ENCODE assay signal across 17 cellular contexts in genomic region chr7:95491201-95491600, GRCh38. TPM values are rescaled to one million over a fixed set of nuclear protein-coding genes. Genes with fewer than 3 reads are reported as not detected.
A peak's percentile ranks its signal among the peaks of the same experiment; 100 is the strongest.
DNase-seq lines count a peak whose midpoint lies in the region; ATAC-seq and TF ChIP-seq lines count a peak whose summit lies in the region.
"Had no signal": no experiment of that assay in that cellular context is flagged by ENCODE, and none has a peak within 500 bp of the region (broad histone marks: within the 10 kb centered on the region; RNA-seq: fewer than 3 reads in every experiment).

No MANE protein-coding gene starts in this region.

- CTCF ChIA-PET in PC-9 (lab: Charles Lee) = interaction anchor here (0.5 to 2.1 kb wide), 3 partner anchors 14 to 1809 kb away, joined by 3 to 7 read pairs (median 4); no protein-coding TSS in a partner anchor

- H3K4me1 ChIP-seq in PC-9 (replicated peaks; ENCODE audit: insufficient read depth) (peaks cover 28% of the 10 kb centered on the region), trophoblast cell (ENCODE audit: control insufficient read depth in 1 of 2, insufficient read depth in 2 of 2, low read length in 2 of 2) (peaks cover 0 to 10% of the 10 kb centered on the region in 2 experiments), mucosa of descending colon (ENCODE audit: low read depth) (no peaks in the 10 kb centered on the region)
- H3K4me1 ChIP-seq: BE2C had no signal

- intact Hi-C loops in PC-9 (cut with micrococcal nuclease; ENCODE audit: unreplicated experiment) = no loop called here
- intact Hi-C loops in mucosa of descending colon (cut with DNase I, micrococcal nuclease) = no loop called here

- no peaks in the 10 kb centered on the region for H3K36me3 Mint-ChIP-seq in nephron (ENCODE audit: low read depth)
- H3K36me3 Mint-ChIP-seq: CD4-positive, alpha-beta memory T cell; IgD-negative memory B cell had no signal

- no CpG with 5 or more reads among the region's 4 CpGs for WGBS in trophoblast cell (ENCODE audit: extremely low coverage, insufficient coverage, insufficient read length)

- H3K27ac Mint-ChIP-seq in nephron = peak overlapping the region; percentile 40 to 68 (median 59)
- H3K27ac Mint-ChIP-seq: CD4-positive, alpha-beta memory T cell; IgD-negative memory B cell had no signal

- no TSS peak for BruUV-seq in PC-9 (replicated peaks; lab: Mats Ljungman, UMichigan)

- no peaks in the 10 kb centered on the region for H3K9me2 ChIP-seq in PC-9 (ENCODE audit: insufficient read depth)

- no peak overlapping the region for H2BK12ac ChIP-seq in trophoblast cell (ENCODE audit: low read length)

- no peaks in the 10 kb centered on the region for H4K20me1 ChIP-seq in PC-9 (ENCODE audit: insufficient read depth)

- H3K27me3 Mint-ChIP-seq in nephron (ENCODE audit: low read depth) = no peaks in the 10 kb centered on the region

- no peak overlapping the region for H2BK5ac ChIP-seq in trophoblast cell (ENCODE audit: low read depth, low read length, poor library complexity)

- no peak overlapping the region for H4K12ac ChIP-seq in trophoblast cell (ENCODE audit: low read depth, low read length)

- no peak overlapping the region for H3K9ac ChIP-seq in trophoblast cell (ENCODE audit: low read length)
- H3K9ac ChIP-seq: GM23248 had no signal

- no peak overlapping the region for H4K8ac ChIP-seq in trophoblast cell (ENCODE audit: low read depth, low read length)

- H3K4me3 ChIP-seq in PC-9 (no peak overlapping the region), trophoblast cell (ENCODE audit: low read depth, low read length) (no peak overlapping the region), mucosa of descending colon (no peak overlapping the region)
- H3K4me3 ChIP-seq: A549, GM23248 had no signal

- no peak overlapping the region for H3K23ac ChIP-seq in trophoblast cell (ENCODE audit: low read length)

- TF ChIP-seq CTCF in PC-9 (conservative IDR thresholded peaks at IDR 0.05) = no peak
- no peak for TF ChIP-seq CTCF in nephron (IDR thresholded peaks at IDR 0.05; ENCODE audit: unreplicated experiment in 3 of 3)
- TF ChIP-seq CTCF in mucosa of descending colon (IDR thresholded peaks at IDR 0.05) = no peak

- no peak overlapping the region for H4K91ac ChIP-seq in trophoblast cell (ENCODE audit: low read depth, low read length)

- H3K18ac ChIP-seq in trophoblast cell (ENCODE audit: low read length) = no peak overlapping the region

- H3K9me3 Mint-ChIP-seq in nephron = no peaks in the 10 kb centered on the region
- H3K9me3 Mint-ChIP-seq: CD4-positive, alpha-beta memory T cell; IgD-negative memory B cell had no signal

- H2AFZ ChIP-seq in PC-9 (no peak overlapping the region), trophoblast cell (ENCODE audit: insufficient read depth, low read length, poor library complexity) (no peak overlapping the region)
- H2AFZ ChIP-seq: GM23248 had no signal

- H3K36me3 ChIP-seq in KOPT-K1 (ENCODE audit: insufficient read depth, low read length) (no peaks in the 10 kb centered on the region), PC-9 (ENCODE audit: low read depth) (no peaks in the 10 kb centered on the region), trophoblast cell (ENCODE audit: control insufficient read depth in 1 of 2, insufficient read depth in 2 of 2, low read length in 2 of 2) (no peaks in the 10 kb centered on the region), mucosa of descending colon (ENCODE audit: low read depth) (no peaks in the 10 kb centered on the region)
- H3K36me3 ChIP-seq: BE2C had no signal

- H3K4me2 ChIP-seq in PC-9 (peak overlapping the region; percentile 35; the same call in 1 of the 2 replicates), trophoblast cell (ENCODE audit: low read length) (no peak overlapping the region)

- H2BK120ac ChIP-seq in trophoblast cell (ENCODE audit: insufficient read depth, low read length, poor library complexity) = no peak overlapping the region

- H3K4ac ChIP-seq in trophoblast cell (ENCODE audit: low read depth, low read length) = no peak overlapping the region

- DNase-seq in PC-9 (no peak), trophoblast cell (no peak), epidermal melanocyte (ENCODE audit: insufficient read length, low spot score) (no peak), mucosa of descending colon (no peak), NK-92 (lab: John Stamatoyannopoulos, UW; ENCODE audit: unreplicated experiment) (no peak), NCI-H187 treated with DMSO at 0.1 percent for 48 hours (lab: John Stamatoyannopoulos, UW) (no peak)
- DNase-seq: BE2C; CD4-positive, alpha-beta memory T cell; EL; GM23248 had no signal

- H3K4me1 Mint-ChIP-seq in nephron = peaks cover 49% of the 10 kb centered on the region
- H3K4me1 Mint-ChIP-seq: CD4-positive, alpha-beta memory T cell; IgD-negative memory B cell had no signal

- H3K27me3 ChIP-seq in PC-9 (ENCODE audit: insufficient read depth, low read depth) = no peaks in the 10 kb centered on the region
- no peaks in the 10 kb centered on the region for H3K27me3 ChIP-seq in trophoblast cell (ENCODE audit: insufficient read depth, low read length)

- H3K14ac ChIP-seq in trophoblast cell (ENCODE audit: low read length) = peak overlapping the region; percentile 11

- H3F3A ChIP-seq in PC-9 (ENCODE audit: insufficient read depth, low read depth) = peaks cover 8% of the 10 kb centered on the region

- H3K79me1 ChIP-seq in trophoblast cell (ENCODE audit: low read length) = peaks cover 2% of the 10 kb centered on the region

- H3K9me3 ChIP-seq in KOPT-K1 (ENCODE audit: insufficient read depth, low read length, poor library complexity, severe bottlenecking) (no peaks in the 10 kb centered on the region), PC-9 (ENCODE audit: insufficient read depth, low read depth) (no peaks in the 10 kb centered on the region; the same call in 1 of the 2 replicates), trophoblast cell (ENCODE audit: insufficient read depth, low read depth, low read length) (no peaks in the 10 kb centered on the region), mucosa of descending colon (no peaks in the 10 kb centered on the region)
- H3K9me3 ChIP-seq: A549, BE2C had no signal

- no peak for ATAC-seq in mucosa of descending colon

- H3K4me3 Mint-ChIP-seq in nephron = peak overlapping the region in 1 of 3 experiments; percentile 15
- H3K4me3 Mint-ChIP-seq: CD4-positive, alpha-beta memory T cell; IgD-negative memory B cell had no signal

- POLR2A ChIA-PET in PC-9 (lab: Charles Lee; ENCODE audit: unreplicated experiment) = interaction anchor here (0.6 kb wide), 1 partner anchor 94 kb away, joined by 6 read pairs; no protein-coding TSS in a partner anchor

- H3K27ac ChIP-seq in KOPT-K1 (ENCODE audit: low read depth, low read length, poor library complexity, severe bottlenecking) (peak overlapping the region; percentile 24), PC-9 (no peak overlapping the region), trophoblast cell (ENCODE audit: low read depth, low read length) (no peak overlapping the region)
- H3K27ac ChIP-seq: C4-2B, GM23248 had no signal

- no peak overlapping the region for H2AK5ac ChIP-seq in trophoblast cell (ENCODE audit: low read length)

- H3K79me2 ChIP-seq in PC-9 (ENCODE audit: low read depth) (no peaks in the 10 kb centered on the region), trophoblast cell (ENCODE audit: control insufficient read depth, insufficient read depth, low read length, poor library complexity) (no peaks in the 10 kb centered on the region)

RNA-seq across cellular contexts. Expression of gene ASB4, which starts 5.5 kb away (rescaled TPM):
- total RNA-seq in PC-9 (2021) (not detected in 2 replicates), mucosa of descending colon (under 1 TPM in 2 of 3 donors, not detected in 1; 0.13 to 0.84 TPM)
- not detected in 2 replicates for polyA plus RNA-seq in trophoblast cell (2013)
- total RNA-seq: CD4-positive, alpha-beta memory T cell; GM23248; H7; HT1080 had no signal
- polyA plus RNA-seq: CD4-positive, alpha-beta memory T cell; GM23248; IgD-negative memory B cell had no signal

RNA-seq across cellular contexts. Expression of gene PON2, which starts 56.4 kb away (rescaled TPM):
- total RNA-seq in PC-9 (2021) (45.8 and 50.3 TPM in 2 replicates), mucosa of descending colon (100 to 1,000 TPM in 2 of 3 donors, 10 to 100 TPM in 1; 95.9 to 140 (median 129) TPM)
- polyA plus RNA-seq in trophoblast cell (2013) = 74.0 and 77.4 TPM in 2 replicates
